ENCODE assay signal across 35 cellular contexts in genomic region chr17:55098765-55099164, GRCh38.
"Had no signal": no experiment of that assay in that cellular context is flagged by ENCODE, and none has a peak within 500 bp of the region (broad histone marks: within the 10 kb centered on the region; RNA-seq: fewer than 3 reads in every experiment).

No MANE protein-coding gene starts in this region.

- H3K4me3 ChIP-seq: MG63 had no signal

- H3K36me3 ChIP-seq: MG63 had no signal

- DNase-seq: Karpas-422, Kasumi-1, MG63, MM.1S, MV-4-11, NCI-H1048, NCI-H1092, NCI-H1092 treated with DMSO at 0.1 percent for 48 hours, NCI-H1105, NCI-H1105 treated with DMSO at 0.1 percent for 48 hours, NCI-H1417, NCI-H1417 treated with DMSO at 0.1 percent for 48 hours, NCI-H1436, NCI-H1436 treated with DMSO at 0.1 percent for 48 hours, NCI-H146, NCI-H1694, NCI-H1694 treated with DMSO at 0.1 percent for 48 hours, NCI-H187, NCI-H187 treated with DMSO at 0.1 percent for 48 hours, NCI-H1930, NCI-H2029, NCI-H2029 treated with DMSO at 0.1 percent for 48 hours, NCI-H2081, NCI-H2081 treated with DMSO at 0.1 percent for 48 hours, NCI-H2107, NCI-H2171, NCI-H2171 treated with DMSO at 0.1 percent for 48 hours, NCI-H2227 treated with DMSO at 0.1 percent for 48 hours, NCI-H226, NCI-H345, NCI-H446, NCI-H446 treated with DMSO at 0.1 percent for 48 hours, NCI-H510A, NCI-H510A treated with DMSO at 0.1 percent for 48 hours, NCI-H524 had no signal

- H3K27me3 ChIP-seq: MG63 had no signal
